Comparison of ENCODE assay signal across 22 cellular contexts in the genomic region with DNA sequence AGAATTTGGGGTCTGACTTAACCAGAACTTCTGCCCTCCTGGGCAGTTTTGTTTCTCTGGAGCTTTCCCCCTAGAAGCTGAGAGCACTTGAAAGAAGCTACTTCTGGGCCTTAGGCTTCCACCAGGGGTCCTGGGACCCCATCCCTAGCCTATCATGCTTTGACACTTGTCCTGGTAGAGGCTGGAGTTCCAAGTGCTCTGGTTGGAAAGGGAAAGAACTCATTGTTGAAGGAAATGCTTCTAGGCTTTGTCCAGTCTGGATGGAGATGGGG. TPM values are rescaled to one million over a fixed set of nuclear protein-coding genes. Genes with fewer than 3 reads are reported as not detected.
DNase-seq lines count a peak whose midpoint lies in the region; ATAC-seq and TF ChIP-seq lines count a peak whose summit lies in the region.
"Had no signal": no experiment of that assay in that cellular context is flagged by ENCODE, and none has a peak within 500 bp of the region (broad histone marks: within the 10 kb centered on the region; RNA-seq: fewer than 3 reads in every experiment).

No MANE protein-coding gene starts in this region.

- no peak for ATAC-seq in HG02763 (IDR thresholded peaks at IDR 0.05; ENCODE audit: unreplicated experiment)
- no peak for ATAC-seq in HG03095 (IDR thresholded peaks at IDR 0.05; ENCODE audit: unreplicated experiment)
- no peak for ATAC-seq in GM19395 (IDR thresholded peaks at IDR 0.05; ENCODE audit: unreplicated experiment)
- ATAC-seq: left lobe of liver had no signal

- H3K4me3 Mint-ChIP-seq in activated naive CD8-positive, alpha-beta T cell: peak overlapping the region; percentile 75
- H3K4me3 Mint-ChIP-seq in activated naive CD8-positive, alpha-beta T cell treated with anti-CD3 and anti-CD28 coated beads for 36 hours: no peak overlapping the region
- peak overlapping the region; percentile 46 for H3K4me3 Mint-ChIP-seq in activated T-helper 2 cell treated with anti-CD3 and anti-CD28 coated beads, Interferon-gamma antibody, Interleukin-2, Interleukin-4, amounts not matched to agents 10 μg/mL and 5 μg/mL and 100 μg/mL, durations not matched to agents 14 hours and 24 hours and 36 hours (ENCODE audit: low read depth)
- H3K4me3 Mint-ChIP-seq in mesothelial cell of epicardium (peak overlapping the region; percentile 51), type B pancreatic cell (peak overlapping the region; percentile 57)
- H3K4me3 Mint-ChIP-seq: activated CD4-positive, alpha-beta memory T cell treated with anti-CD3 and anti-CD28 coated beads for 36 hours had no signal

- intact Hi-C loops in activated T-helper 2 cell treated with anti-CD3 and anti-CD28 coated beads, Interferon-gamma antibody, Interleukin-2, Interleukin-4, amounts not matched to agents 10 μg/mL and 5 μg/mL and 100 μg/mL, durations not matched to agents 14 hours and 24 hours and 36 hours (cut with micrococcal nuclease): loop anchor here (10.0 kb wide), 1 partner anchor 979 kb away; no protein-coding TSS in a partner anchor

- TF ChIP-seq CTCF in mesothelial cell of epicardium (IDR thresholded peaks at IDR 0.05; ENCODE audit: unreplicated experiment) (no peak), type B pancreatic cell (conservative IDR thresholded peaks at IDR 0.05) (no peak)

- H3K27ac Mint-ChIP-seq in activated naive CD8-positive, alpha-beta T cell: no peak overlapping the region
- no peak overlapping the region for H3K27ac Mint-ChIP-seq in activated naive CD8-positive, alpha-beta T cell treated with anti-CD3 and anti-CD28 coated beads for 36 hours
- H3K27ac Mint-ChIP-seq in activated T-helper 2 cell treated with anti-CD3 and anti-CD28 coated beads, Interferon-gamma antibody, Interleukin-2, Interleukin-4, amounts not matched to agents 10 μg/mL and 5 μg/mL and 100 μg/mL, durations not matched to agents 14 hours and 24 hours and 36 hours: no peak overlapping the region
- H3K27ac Mint-ChIP-seq in mesothelial cell of epicardium (no peak overlapping the region), type B pancreatic cell (no peak overlapping the region)
- H3K27ac Mint-ChIP-seq: activated CD4-positive, alpha-beta memory T cell treated with anti-CD3 and anti-CD28 coated beads for 36 hours had no signal

- no peaks in the 10 kb centered on the region for H3K9me3 Mint-ChIP-seq in activated naive CD8-positive, alpha-beta T cell (ENCODE audit: low read depth)
- H3K9me3 Mint-ChIP-seq in activated naive CD8-positive, alpha-beta T cell treated with anti-CD3 and anti-CD28 coated beads for 36 hours: no peaks in the 10 kb centered on the region
- no peaks in the 10 kb centered on the region for H3K9me3 Mint-ChIP-seq in activated T-helper 2 cell treated with anti-CD3 and anti-CD28 coated beads, Interferon-gamma antibody, Interleukin-2, Interleukin-4, amounts not matched to agents 10 μg/mL and 5 μg/mL and 100 μg/mL, durations not matched to agents 14 hours and 24 hours and 36 hours
- H3K9me3 Mint-ChIP-seq in mesothelial cell of epicardium: no peaks in the 10 kb centered on the region
- H3K9me3 Mint-ChIP-seq in type B pancreatic cell: no peaks in the 10 kb centered on the region
- H3K9me3 Mint-ChIP-seq: activated CD4-positive, alpha-beta memory T cell treated with anti-CD3 and anti-CD28 coated beads for 36 hours had no signal

- H3K4me1 Mint-ChIP-seq in activated naive CD8-positive, alpha-beta T cell (ENCODE audit: low read depth): peaks cover 34% of the 10 kb centered on the region
- peaks cover 32% of the 10 kb centered on the region for H3K4me1 Mint-ChIP-seq in activated naive CD8-positive, alpha-beta T cell treated with anti-CD3 and anti-CD28 coated beads for 36 hours
- peaks cover 25% of the 10 kb centered on the region for H3K4me1 Mint-ChIP-seq in activated T-helper 2 cell treated with anti-CD3 and anti-CD28 coated beads, Interferon-gamma antibody, Interleukin-2, Interleukin-4, amounts not matched to agents 10 μg/mL and 5 μg/mL and 100 μg/mL, durations not matched to agents 14 hours and 24 hours and 36 hours (ENCODE audit: low read depth)
- peaks cover 47% of the 10 kb centered on the region for H3K4me1 Mint-ChIP-seq in mesothelial cell of epicardium
- H3K4me1 Mint-ChIP-seq in type B pancreatic cell (ENCODE audit: unreplicated experiment): peaks cover 20% of the 10 kb centered on the region

- H3K27me3 Mint-ChIP-seq in activated naive CD8-positive, alpha-beta T cell: peaks cover 54% of the 10 kb centered on the region
- peaks cover 92% of the 10 kb centered on the region for H3K27me3 Mint-ChIP-seq in activated naive CD8-positive, alpha-beta T cell treated with anti-CD3 and anti-CD28 coated beads for 36 hours
- H3K27me3 Mint-ChIP-seq in activated T-helper 2 cell treated with anti-CD3 and anti-CD28 coated beads, Interferon-gamma antibody, Interleukin-2, Interleukin-4, amounts not matched to agents 10 μg/mL and 5 μg/mL and 100 μg/mL, durations not matched to agents 14 hours and 24 hours and 36 hours (ENCODE audit: low read depth): peaks cover 82% of the 10 kb centered on the region
- H3K27me3 Mint-ChIP-seq in mesothelial cell of epicardium (ENCODE audit: low read depth): peaks cover 69% of the 10 kb centered on the region
- H3K27me3 Mint-ChIP-seq in type B pancreatic cell: peaks cover 70% of the 10 kb centered on the region

- H3K36me3 Mint-ChIP-seq in activated naive CD8-positive, alpha-beta T cell: no peaks in the 10 kb centered on the region
- H3K36me3 Mint-ChIP-seq in activated naive CD8-positive, alpha-beta T cell treated with anti-CD3 and anti-CD28 coated beads for 36 hours: no peaks in the 10 kb centered on the region
- no peaks in the 10 kb centered on the region for H3K36me3 Mint-ChIP-seq in activated T-helper 2 cell treated with anti-CD3 and anti-CD28 coated beads, Interferon-gamma antibody, Interleukin-2, Interleukin-4, amounts not matched to agents 10 μg/mL and 5 μg/mL and 100 μg/mL, durations not matched to agents 14 hours and 24 hours and 36 hours (ENCODE audit: low read depth)
- H3K36me3 Mint-ChIP-seq in mesothelial cell of epicardium (no peaks in the 10 kb centered on the region), type B pancreatic cell (no peaks in the 10 kb centered on the region)
- H3K36me3 Mint-ChIP-seq: activated CD4-positive, alpha-beta memory T cell treated with anti-CD3 and anti-CD28 coated beads for 36 hours had no signal

- no peak for DNase-seq in activated naive CD8-positive, alpha-beta T cell treated with anti-CD3 and anti-CD28 coated beads for 36 hours
- no peak for DNase-seq in activated T-helper 2 cell treated with anti-CD3 and anti-CD28 coated beads, Interferon-gamma antibody, Interleukin-2, Interleukin-4, amounts not matched to agents 10 μg/mL and 5 μg/mL and 100 μg/mL, durations not matched to agents 14 hours and 24 hours and 36 hours (ENCODE audit: low spot score)
- DNase-seq in mesothelial cell of epicardium (ENCODE audit: low spot score in 2 of 2, unreplicated experiment in 2 of 2) (no peak), type B pancreatic cell (ENCODE audit: extremely low spot score, unreplicated experiment) (no peak)
- DNase-seq: activated CD4-positive, alpha-beta memory T cell treated with anti-CD3 and anti-CD28 coated beads for 36 hours; activated naive CD4-positive, alpha-beta T cell; DMS153; GF-D8; GOT3; NCI-H1048; NCI-H187 treated with DMSO at 0.1 percent for 48 hours; NCI-H226; NCI-H82; OCI-M1; Right ventricle myocardium superior had no signal

RNA-seq across cellular contexts. Expression of a gene that starts 1.4 kb away (rescaled TPM):
- under 1 TPM in 1 of 2 experiments, not detected in 1; 0.04 TPM for total RNA-seq in activated naive CD8-positive, alpha-beta T cell treated with anti-CD3 and anti-CD28 coated beads for 36 hours
- 0.14 and 0.27 TPM in 2 replicates for total RNA-seq in activated T-helper 2 cell treated with anti-CD3 and anti-CD28 coated beads, Interferon-gamma antibody, Interleukin-2, Interleukin-4, amounts not matched to agents 10 μg/mL and 5 μg/mL and 100 μg/mL, durations not matched to agents 14 hours and 24 hours and 36 hours
- 70.9 to 86.4 TPM (median 80.6 TPM) in 3 replicates for total RNA-seq in mesothelial cell of epicardium
- 195 and 227 TPM in 2 replicates for total RNA-seq in type B pancreatic cell (ENCODE audit: low replicate concordance)
- total RNA-seq: activated CD4-positive, alpha-beta memory T cell treated with anti-CD3 and anti-CD28 coated beads for 36 hours; fibroblast of lung; glomerular endothelial cell; Right ventricle myocardium superior had no signal

RNA-seq across cellular contexts. Expression of a gene that starts 42.3 kb away (rescaled TPM):
- total RNA-seq in activated naive CD8-positive, alpha-beta T cell treated with anti-CD3 and anti-CD28 coated beads for 36 hours: 100 to 1,000 TPM; 158 to 168 TPM
- 168 and 169 TPM in 2 replicates for total RNA-seq in activated T-helper 2 cell treated with anti-CD3 and anti-CD28 coated beads, Interferon-gamma antibody, Interleukin-2, Interleukin-4, amounts not matched to agents 10 μg/mL and 5 μg/mL and 100 μg/mL, durations not matched to agents 14 hours and 24 hours and 36 hours
- total RNA-seq in mesothelial cell of epicardium (73.7 to 83.1 TPM (median 80.1 TPM) in 3 replicates), type B pancreatic cell (ENCODE audit: low replicate concordance) (76.7 and 77.1 TPM in 2 replicates)

Comparison
In these comparisons a context has a peak if more than half of its experiments do, and no peak if none do; other contexts are left out.
1. RNA of a gene that starts 1.4 kb away (total RNA-seq): 195 to 227 TPM in type B pancreatic cell and 70.9 to 86.4 TPM in mesothelial cell of epicardium; 0.14 to 0.27 TPM in activated T-helper 2 cell treated with anti-CD3 and anti-CD28 coated beads, Interferon-gamma antibody, Interleukin-2, Interleukin-4, amounts not matched to agents 10 μg/mL and 5 μg/mL and 100 μg/mL, durations not matched to agents 14 hours and 24 hours and 36 hours and 0.04 TPM in activated naive CD8-positive, alpha-beta T cell treated with anti-CD3 and anti-CD28 coated beads for 36 hours; every median in the first group is over 10 times any median in the second.